In the genomic region with DNA sequence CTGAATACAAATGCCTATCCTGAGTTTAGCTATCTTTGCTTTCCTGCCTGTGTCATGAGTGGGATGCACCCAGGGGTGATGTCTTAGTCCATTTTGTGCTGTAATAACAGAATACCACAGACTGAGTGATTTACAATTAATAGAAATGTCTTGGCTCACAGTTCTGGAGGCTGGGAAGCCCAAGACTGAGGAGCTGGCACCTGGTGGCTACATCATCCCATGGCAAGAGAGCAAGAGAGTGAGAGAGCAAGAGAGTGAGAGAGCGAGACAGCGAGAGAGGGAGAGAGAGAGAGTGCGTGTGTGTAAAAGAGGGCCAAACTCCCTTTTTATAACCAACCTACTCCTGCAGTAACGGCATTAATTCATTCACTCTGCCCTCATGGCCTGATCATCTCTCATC, we compare ENCODE assay signal across 8 cellular contexts.
A peak's percentile ranks its signal among the peaks of the same experiment; 100 is the strongest.
DNase-seq lines count a peak whose midpoint lies in the region; ATAC-seq and TF ChIP-seq lines count a peak whose summit lies in the region.

No MANE protein-coding gene starts in this region.

- no peaks in the 10 kb centered on the region for H3K36me3 ChIP-seq in sigmoid colon

- 85% methylated on average over 4 of the region's 4 CpGs for WGBS in sigmoid colon, 2 donors

- H3K4me3 ChIP-seq in astrocyte of the spinal cord (ENCODE audit: low read depth, low read length) (no peak overlapping the region), sigmoid colon (no peak overlapping the region)

- DNase-seq in EH (ENCODE audit: low read depth) (peak; percentile 30), M059J (ENCODE audit: low read depth) (peak; percentile 57), astrocyte of the spinal cord (ENCODE audit: low read depth, low spot score) (peak; percentile 22), sigmoid colon (no peak), HuH-7.5 (ENCODE audit: low spot score) (no peak), LoVo (ENCODE audit: low spot score) (no peak)
- no peak for DNase-seq in stimulated activated CD4-positive, alpha-beta T cell treated with anti-CD3 and anti-CD28 coated beads, Interleukin-12 subunit alpha, Interleukin-12 subunit beta, amount 100 ng/mL, for 4 hours

- TF ChIP-seq POLR2A in sigmoid colon (IDR thresholded peaks at IDR 0.05) = no peak

- in situ Hi-C loops in astrocyte of the spinal cord (cut with HindIII; ENCODE audit: low sequenced_read_pairs) = no loop called here

- peaks cover 0 to 7% (median 2%) of the 10 kb centered on the region in 4 donors for H3K4me1 ChIP-seq in sigmoid colon

- peak overlapping the region in 3 of 4 donors; percentile 33 to 63 (median 59) for H3K27ac ChIP-seq in sigmoid colon

- ATAC-seq in GM21423 (IDR thresholded peaks at IDR 0.05; ENCODE audit: unreplicated experiment) = no peak

- TF ChIP-seq CTCF in astrocyte of the spinal cord (IDR thresholded peaks at IDR 0.05; ENCODE audit: low read depth, low read length) = no peak
- TF ChIP-seq CTCF in sigmoid colon (IDR thresholded peaks at IDR 0.05) = no peak

- no peak for TF ChIP-seq EP300 in sigmoid colon (IDR thresholded peaks at IDR 0.05)

- H3K27me3 ChIP-seq in sigmoid colon = no peaks in the 10 kb centered on the region

- intact Hi-C loops in sigmoid colon (cut with DNase I) = no loop called here

- no peaks in the 10 kb centered on the region for H3K9me3 ChIP-seq in sigmoid colon

Comparison
In these comparisons a context has a peak if more than half of its experiments do, and no peak if none do; other contexts are left out.
1. DNase-seq: peak in EH (single experiment), M059J (single experiment) and astrocyte of the spinal cord (single experiment); none in sigmoid colon (single experiment), stimulated activated CD4-positive, alpha-beta T cell treated with anti-CD3 and anti-CD28 coated beads, Interleukin-12 subunit alpha, Interleukin-12 subunit beta, amount 100 ng/mL, for 4 hours (single experiment), HuH-7.5 (single experiment) and LoVo (single experiment).